In the genomic region with DNA sequence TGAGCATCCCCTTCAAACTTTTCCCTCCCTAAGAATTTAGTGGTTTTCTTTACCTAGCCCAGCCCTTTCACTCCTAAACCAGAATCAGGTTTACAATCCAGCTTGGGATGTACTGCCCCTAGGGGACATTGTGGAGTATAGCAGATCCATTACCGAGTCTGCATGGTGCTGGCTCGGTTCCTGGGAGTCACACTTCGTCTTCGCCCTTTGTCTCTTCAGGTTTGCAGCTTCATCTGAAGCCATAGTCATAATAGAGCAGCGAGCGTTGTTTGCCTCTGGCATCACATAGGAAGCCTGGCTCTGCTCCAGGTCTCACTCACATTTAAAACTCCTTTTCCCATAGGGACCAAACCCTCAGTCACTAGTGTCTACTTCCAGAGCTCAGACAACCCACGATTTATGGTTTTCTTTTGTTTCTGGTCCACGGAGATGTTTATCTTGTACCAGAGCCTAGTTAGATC, we compare ENCODE assay signal across 10 cellular contexts. TPM values are rescaled to one million over a fixed set of nuclear protein-coding genes. Genes with fewer than 3 reads are reported as not detected.
A peak's percentile ranks its signal among the peaks of the same experiment; 100 is the strongest.
DNase-seq lines count a peak whose midpoint lies in the region; ATAC-seq and TF ChIP-seq lines count a peak whose summit lies in the region.
"Had no signal": no experiment of that assay in that cellular context is flagged by ENCODE, and none has a peak within 500 bp of the region (broad histone marks: within the 10 kb centered on the region; RNA-seq: fewer than 3 reads in every experiment).

No MANE protein-coding gene starts in this region.

- H3K27ac ChIP-seq in lung (ENCODE audit: low read depth in 1 of 2, low read length in 1 of 2), result no peak overlapping the region
- H3K27ac ChIP-seq: BLaER1 had no signal

- DNase-seq in NCI-H524 (lab: John Stamatoyannopoulos, UW) (peak; percentile 18 to 40), NCI-H524 treated with DMSO at 0.1 percent for 48 hours (lab: John Stamatoyannopoulos, UW) (no peak), NCI-H748 treated with DMSO at 0.1 percent for 48 hours (lab: John Stamatoyannopoulos, UW) (peak; percentile 84), chondrocyte (ENCODE audit: low spot score) (no peak), lung (ENCODE audit: low spot score) (no peak)
- no peak for DNase-seq in activated effector memory CD4-positive, alpha-beta T cell treated with anti-CD3 and anti-CD28 coated beads, Interleukin-2, amount 50 U/mL, for 16 hours

- peaks cover 10% of the 10 kb centered on the region for H3K4me1 Mint-ChIP-seq in chondrocyte (ENCODE audit: low read depth)

- H3K27me3 Mint-ChIP-seq in chondrocyte (ENCODE audit: low read depth), result no peaks in the 10 kb centered on the region

- no peak overlapping the region for H3K27ac Mint-ChIP-seq in chondrocyte (ENCODE audit: unreplicated experiment)
- H3K27ac Mint-ChIP-seq: activated naive CD8-positive, alpha-beta T cell had no signal

- H3K4me1 ChIP-seq in lung (ENCODE audit: control insufficient read depth in 2 of 2, insufficient read depth in 2 of 2, low read length in 2 of 2), result peaks cover 0 to 2% of the 10 kb centered on the region in 2 donors
- H3K4me1 ChIP-seq: BLaER1 had no signal

- no peak overlapping the region for H3K4me3 Mint-ChIP-seq in chondrocyte (ENCODE audit: unreplicated experiment)
- H3K4me3 Mint-ChIP-seq: activated naive CD8-positive, alpha-beta T cell had no signal

- H3K9me3 ChIP-seq in lung (ENCODE audit: control insufficient read depth in 2 of 2, insufficient read depth in 1 of 2, low read length in 1 of 2), result no peaks in the 10 kb centered on the region
- H3K9me3 ChIP-seq: BLaER1 had no signal

- 3 to 9% methylated on average over 8 of the region's 8 CpGs for WGBS in lung, 2 donors

- peak; percentile 87 for TF ChIP-seq CTCF in chondrocyte (IDR thresholded peaks at IDR 0.05)
- TF ChIP-seq CTCF in lung (IDR thresholded peaks at IDR 0.05; ENCODE audit: control extremely low read depth, extremely low read depth), result peak; percentile 51

- ATAC-seq in GM21529 (IDR thresholded peaks at IDR 0.05; ENCODE audit: unreplicated experiment) (peak; percentile 95), HG03575 (IDR thresholded peaks at IDR 0.05; ENCODE audit: extremely low read depth, insufficient number of reproducible peaks, low FRiP score, unreplicated experiment) (peak; percentile 74), lung (ENCODE audit: insufficient read depth, low FRiP score) (peak; percentile 66)

- H3K4me3 ChIP-seq in lung, result no peak overlapping the region
- H3K4me3 ChIP-seq: BLaER1 had no signal

- H3K36me3 ChIP-seq in lung (ENCODE audit: control insufficient read depth in 2 of 2, insufficient read depth in 2 of 2, low read length in 2 of 2), result no peaks in the 10 kb centered on the region
- H3K36me3 ChIP-seq: BLaER1 had no signal

- no peaks in the 10 kb centered on the region for H3K27me3 ChIP-seq in lung (ENCODE audit: control insufficient read depth, insufficient read depth)
- H3K27me3 ChIP-seq: BLaER1 had no signal

- H3K9me3 Mint-ChIP-seq in chondrocyte (ENCODE audit: low read depth), result no peaks in the 10 kb centered on the region

- H3K36me3 Mint-ChIP-seq in chondrocyte (ENCODE audit: low read depth), result no peaks in the 10 kb centered on the region
- H3K36me3 Mint-ChIP-seq: activated naive CD8-positive, alpha-beta T cell had no signal

RNA-seq across cellular contexts. Expression of gene LYPD6, which starts 16.8 kb away (rescaled TPM):
- total RNA-seq in chondrocyte, result 0.46 to 0.82 TPM (median 0.57 TPM) in 3 replicates
- total RNA-seq in lung, result 1 to 10 TPM in 1 of 2 donors, under 1 TPM in 1; 0.80 to 6.3 TPM
- under 1 TPM; 0.16 to 0.17 TPM for polyA plus RNA-seq in lung

Comparison
In these comparisons a context has a peak if more than half of its experiments do, and no peak if none do; other contexts are left out.
1. DNase-seq: peak in NCI-H524 (2 of 2) and NCI-H748 treated with DMSO at 0.1 percent for 48 hours (single experiment); none in NCI-H524 treated with DMSO at 0.1 percent for 48 hours (single experiment), chondrocyte (single experiment), lung (single experiment) and activated effector memory CD4-positive, alpha-beta T cell treated with anti-CD3 and anti-CD28 coated beads, Interleukin-2, amount 50 U/mL, for 16 hours (single experiment).
2. Peak in every context shown above with its lines, with median percentiles within 50 percentile points of each other: ATAC-seq.